ENCODE assay signal across 1 cellular context in genomic region chr11:73758451-73758850, GRCh38.
TF ChIP-seq lines count a peak whose summit lies in the region.

No MANE protein-coding gene starts in this region.

TF ChIP-seq in HepG2, 621 proteins besides CTCF, POLR2A, EP300 and RAD21 (continued from another document):
- TF ChIP-seq PBX3 (CRISPR knock-in tag; IDR thresholded peaks at IDR 0.05; ENCODE audit: borderline replicate concordance) (no peak), NR1H2 (CRISPR knock-in tag; IDR thresholded peaks at IDR 0.05; ENCODE audit: borderline replicate concordance, low read depth) (no peak), ZSCAN21 (CRISPR knock-in tag; IDR thresholded peaks at IDR 0.05; ENCODE audit: borderline replicate concordance) (no peak), ZSCAN25 (CRISPR knock-in tag; IDR thresholded peaks at IDR 0.05) (no peak), ZFP62 (CRISPR knock-in tag; IDR thresholded peaks at IDR 0.05) (no peak), ASH2L (IDR thresholded peaks at IDR 0.05; ENCODE audit: insufficient read length, low read depth, low read length) (no peak), PRPF4 (IDR thresholded peaks at IDR 0.05; ENCODE audit: low read depth, low read length, poor library complexity, severe bottlenecking) (no peak), WIZ (CRISPR knock-in tag; IDR thresholded peaks at IDR 0.05) (no peak), ZSCAN22 (CRISPR knock-in tag; IDR thresholded peaks at IDR 0.05) (no peak), ZNF644 (CRISPR knock-in tag; IDR thresholded peaks at IDR 0.05; ENCODE audit: low read depth) (no peak), ZNF576 (CRISPR knock-in tag; IDR thresholded peaks at IDR 0.05) (no peak), NFIB (CRISPR knock-in tag; IDR thresholded peaks at IDR 0.05; ENCODE audit: borderline replicate concordance) (no peak), ZNF629 (CRISPR knock-in tag; conservative IDR thresholded peaks at IDR 0.05) (no peak), ZNF230 (CRISPR knock-in tag; IDR thresholded peaks at IDR 0.05) (no peak), PPARG (CRISPR knock-in tag; conservative IDR thresholded peaks at IDR 0.05) (no peak)
